ENCODE assay signal across 10 cellular contexts in the genomic region with DNA sequence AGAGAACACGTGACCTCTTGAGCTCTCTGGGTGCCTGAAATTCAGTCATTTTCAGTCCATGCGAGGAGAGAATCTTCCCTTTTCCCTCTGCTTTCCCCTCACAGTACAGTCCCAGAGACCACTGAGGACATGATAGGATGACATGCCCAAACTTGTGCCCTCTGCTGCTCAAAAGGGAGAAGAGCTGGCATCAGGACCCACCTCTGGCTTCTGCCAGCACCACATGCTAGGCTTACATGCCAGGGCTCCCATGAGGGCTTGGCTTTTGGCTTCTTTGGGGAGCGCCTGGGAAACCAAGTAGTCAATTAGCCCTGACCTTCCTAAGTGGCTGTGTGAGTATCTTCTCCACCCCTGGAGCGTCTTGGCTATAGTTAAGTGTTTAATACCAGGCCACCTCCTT. TPM values are rescaled to one million over a fixed set of nuclear protein-coding genes. Genes with fewer than 3 reads are reported as not detected.
DNase-seq lines count a peak whose midpoint lies in the region; ATAC-seq and TF ChIP-seq lines count a peak whose summit lies in the region.
"Had no signal": no experiment of that assay in that cellular context is flagged by ENCODE, and none has a peak within 500 bp of the region (broad histone marks: within the 10 kb centered on the region; RNA-seq: fewer than 3 reads in every experiment).

No MANE protein-coding gene starts in this region.

- H3K27ac ChIP-seq in IMR-90 (ENCODE audit: insufficient read depth, low read length): no peak overlapping the region

- no peaks in the 10 kb centered on the region for H3K27me3 ChIP-seq in IMR-90 (ENCODE audit: control insufficient read depth, insufficient read depth, low read length)

- in situ Hi-C loops in IMR-90 (cut with MboI; ENCODE audit: low sequenced_read_pairs): no loop called here

- no peaks in the 10 kb centered on the region for H3K27me3 Mint-ChIP-seq in activated naive CD8-positive, alpha-beta T cell
- H3K27me3 Mint-ChIP-seq: stimulated activated naive CD8-positive, alpha-beta T cell treated with anti-CD3 and anti-CD28 coated beads, Interleukin-15, Interleukin-2, amounts not matched to agents 100 ng/mL and 50 ng/mL, for 24 hours had no signal

- ATAC-seq in IMR-90 (ENCODE audit: low read depth): no peak
- ATAC-seq in left lobe of liver: peak; percentile 56
- no peak for ATAC-seq in GM19395 (IDR thresholded peaks at IDR 0.05; ENCODE audit: unreplicated experiment)
- ATAC-seq in GM18868 (IDR thresholded peaks at IDR 0.05; ENCODE audit: unreplicated experiment): no peak

- CTCF ChIA-PET in IMR-90 (lab: Yijun Ruan, JAX): interaction anchor here (1.3 kb wide), 1 partner anchor 47 kb away, joined by 3 read pairs; no protein-coding TSS in a partner anchor

- H3K56ac ChIP-seq in IMR-90 (ENCODE audit: extremely low read depth, insufficient read depth, low read length): no peak overlapping the region

- no peak overlapping the region for H2BK120ac ChIP-seq in IMR-90 (ENCODE audit: low read depth, low read length)

- TF ChIP-seq POLR2A in IMR-90 (IDR thresholded peaks at IDR 0.05; ENCODE audit: low read depth, low read length): no peak

- H3K4me1 ChIP-seq in IMR-90 (ENCODE audit: control insufficient read depth, insufficient read depth, low read length): peaks cover 3% of the 10 kb centered on the region; the same call in 1 of the 2 replicates

- no peak overlapping the region for H3K23ac ChIP-seq in IMR-90 (ENCODE audit: low read depth, low read length)

- H3K4ac ChIP-seq in IMR-90 (ENCODE audit: low read depth, low read length): no peak overlapping the region

- no peak overlapping the region for H2AFZ ChIP-seq in IMR-90 (replicated peaks; ENCODE audit: low read length, poor library complexity)

- no peak overlapping the region for H4K5ac ChIP-seq in IMR-90 (ENCODE audit: low read depth, low read length)

- H4K91ac ChIP-seq in IMR-90 (ENCODE audit: insufficient read depth, low read depth, low read length): no peak overlapping the region

- H3K9ac ChIP-seq in IMR-90 (ENCODE audit: low read depth, low read length): no peak overlapping the region

- no peak overlapping the region for H2BK15ac ChIP-seq in IMR-90 (ENCODE audit: low read depth, low read length)

- H3K9me3 ChIP-seq in IMR-90 (ENCODE audit: control insufficient read depth, insufficient read depth, low read length): no peaks in the 10 kb centered on the region

- intact Hi-C loops in IMR-90 (cut with micrococcal nuclease): loop anchor here (5.0 kb wide), 1 partner anchor 182 kb away; no protein-coding TSS in a partner anchor

- peaks cover 44% of the 10 kb centered on the region for H3K36me3 ChIP-seq in IMR-90 (ENCODE audit: control insufficient read depth, insufficient read depth, low read length)

- BruUV-seq in IMR-90 (replicated peaks; lab: Mats Ljungman, UMichigan): no TSS peak

- TF ChIP-seq RAD21 in IMR-90 (IDR thresholded peaks at IDR 0.05; ENCODE audit: low read length): no peak

- POLR2A ChIA-PET in IMR-90 (lab: Charles Lee; ENCODE audit: unreplicated experiment): no interaction called here

- DNase-seq in DMS 273 (lab: John Stamatoyannopoulos, UW; ENCODE audit: unreplicated experiment) (peak; percentile 98), IMR-90 (no peak), left lobe of liver (ENCODE audit: low spot score) (no peak), MV-4-11 (lab: John Stamatoyannopoulos, UW) (no peak)
- no peak for DNase-seq in NK-92 treated with Interleukin-12 subunit alpha and Interleukin-12 subunit beta, amount 100 ng/mL, for 24 hours (lab: John Stamatoyannopoulos, UW)
- DNase-seq: T-helper 2 cell had no signal

- H2AK9ac ChIP-seq in IMR-90 (replicated peaks; ENCODE audit: low read depth, low read length, poor library complexity): peak overlapping the region; percentile 20

- H3K14ac ChIP-seq in IMR-90 (replicated peaks; ENCODE audit: low read depth, low read length): no peak overlapping the region

- H3K9me1 ChIP-seq in IMR-90 (ENCODE audit: insufficient read depth, low read length): peaks cover 16% of the 10 kb centered on the region

- H3K18ac ChIP-seq in IMR-90 (ENCODE audit: low read depth, low read length): no peak overlapping the region

- 83% methylated on average over 1 of the region's 4 CpGs; no CpG with 5 or more reads in 1 of the 2 experiments for WGBS in IMR-90 (ENCODE audit: extremely low coverage in 2 of 2, insufficient read length in 1 of 2), 2 experiments

- 0 out of 4 replicates have a peak, but pooled peaks cover 0 to 4% of the 10 kb centered on the region in 2 experiments for H3K79me1 ChIP-seq in IMR-90 (ENCODE audit: low read depth in 1 of 2, low read length in 2 of 2)

- H4K20me1 ChIP-seq in IMR-90 (ENCODE audit: insufficient read depth, low read length): no peaks in the 10 kb centered on the region

- peak overlapping the region in 1 of 2 experiments; percentile 20; a peak in 1 of 4 replicates for H4K8ac ChIP-seq in IMR-90 (ENCODE audit: low read depth in 2 of 2, low read length in 2 of 2)

- H3K4me3 ChIP-seq in IMR-90 (ENCODE audit: insufficient read depth, low read depth, low read length): no peak overlapping the region

- no peak overlapping the region for H2BK20ac ChIP-seq in IMR-90 (ENCODE audit: low read depth, low read length)

- peaks cover 14% of the 10 kb centered on the region for H3K4me1 Mint-ChIP-seq in activated naive CD8-positive, alpha-beta T cell (ENCODE audit: low read depth)

- no peak overlapping the region for H2AK5ac ChIP-seq in IMR-90 (ENCODE audit: low read depth, low read length)

- H3K9me3 Mint-ChIP-seq in activated naive CD8-positive, alpha-beta T cell (ENCODE audit: low read depth): no peaks in the 10 kb centered on the region
- H3K9me3 Mint-ChIP-seq: stimulated activated naive CD8-positive, alpha-beta T cell treated with anti-CD3 and anti-CD28 coated beads, Interleukin-15, Interleukin-2, amounts not matched to agents 100 ng/mL and 50 ng/mL, for 24 hours had no signal

- dilution Hi-C loops in IMR-90 (cut with HindIII; ENCODE audit: low sequenced_read_pairs, unreplicated experiment): no loop called here

- no peak overlapping the region for H2BK5ac ChIP-seq in IMR-90 (ENCODE audit: low read depth, low read length, poor library complexity, severe bottlenecking)

- no peak overlapping the region for H3K4me2 ChIP-seq in IMR-90 (ENCODE audit: low read depth, low read length)

- peak overlapping the region; percentile 68 for H3K27ac Mint-ChIP-seq in activated naive CD8-positive, alpha-beta T cell

- peaks cover 2% of the 10 kb centered on the region for H3K36me3 Mint-ChIP-seq in activated naive CD8-positive, alpha-beta T cell

- H3K4me3 Mint-ChIP-seq in activated naive CD8-positive, alpha-beta T cell: no peak overlapping the region
- H3K4me3 Mint-ChIP-seq: stimulated activated naive CD8-positive, alpha-beta T cell treated with anti-CD3 and anti-CD28 coated beads, Interleukin-15, Interleukin-2, amounts not matched to agents 100 ng/mL and 50 ng/mL, for 24 hours had no signal

- TF ChIP-seq CTCF in IMR-90 (conservative IDR thresholded peaks at IDR 0.05; ENCODE audit: low read depth, low read length): 0 out of 2 replicates have a peak, but pooled peaks have one; percentile 3

TF ChIP-seq in IMR-90, 13 proteins besides CTCF, POLR2A, EP300 and RAD21:
- TF ChIP-seq RFX5 (IDR thresholded peaks at IDR 0.05; ENCODE audit: low read depth, low read length) (no peak), SMC3 (IDR thresholded peaks at IDR 0.05; ENCODE audit: low read depth, low read length) (no peak), RCOR1 (IDR thresholded peaks at IDR 0.05; ENCODE audit: insufficient replicate concordance, low read length) (no peak), CEBPB (IDR thresholded peaks at IDR 0.05; ENCODE audit: low read depth, low read length) (no peak)
- TF ChIP-seq, protein P1, sequence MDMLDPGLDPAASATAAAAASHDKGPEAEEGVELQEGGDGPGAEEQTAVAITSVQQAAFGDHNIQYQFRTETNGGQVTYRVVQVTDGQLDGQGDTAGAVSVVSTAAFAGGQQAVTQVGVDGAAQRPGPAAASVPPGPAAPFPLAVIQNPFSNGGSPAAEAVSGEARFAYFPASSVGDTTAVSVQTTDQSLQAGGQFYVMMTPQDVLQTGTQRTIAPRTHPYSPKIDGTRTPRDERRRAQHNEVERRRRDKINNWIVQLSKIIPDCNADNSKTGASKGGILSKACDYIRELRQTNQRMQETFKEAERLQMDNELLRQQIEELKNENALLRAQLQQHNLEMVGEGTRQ (IDR thresholded peaks at IDR 0.05; ENCODE audit: low read depth, low read length): no peak

RNA-seq across cellular contexts. Expression of a gene that starts 13.8 kb away (rescaled TPM):
- total RNA-seq in IMR-90 (2012; rRNA removed) (not detected in 2 replicates), left lobe of liver (0.20 TPM)
- 0.07 and 0.09 TPM in 2 replicates for polyA plus RNA-seq in IMR-90 (2012; rRNA removed)
- 0.01 and 0.04 TPM in 2 replicates for polyA plus RNA-seq in IMR-90 (2012; cell fraction: cytosol; rRNA removed)
- 0.33 and 0.48 TPM in 2 replicates for polyA plus RNA-seq in IMR-90 (2012; cell fraction: nucleus; rRNA removed; ENCODE audit: low replicate concordance)
